ENCODE assay signal across 8 cellular contexts in the genomic region with DNA sequence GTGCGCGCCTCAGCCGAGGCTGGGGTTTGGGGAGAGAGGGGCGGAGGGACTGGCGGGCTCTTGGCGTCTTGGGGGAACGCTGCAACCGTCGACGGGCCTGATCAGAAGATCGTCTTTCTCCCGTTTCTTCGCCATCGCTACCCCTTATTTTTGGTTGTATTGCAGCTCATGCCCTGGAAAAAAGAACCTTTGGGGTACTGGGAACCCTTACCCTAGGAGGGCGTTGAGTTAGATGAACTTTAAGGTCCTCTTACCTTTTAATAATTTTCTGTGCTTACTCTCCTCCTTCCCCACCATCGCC. TPM values are rescaled to one million over a fixed set of nuclear protein-coding genes. Genes with fewer than 3 reads are reported as not detected.
A peak's percentile ranks its signal among the peaks of the same experiment; 100 is the strongest.
DNase-seq lines count a peak whose midpoint lies in the region; ATAC-seq and TF ChIP-seq lines count a peak whose summit lies in the region.

No MANE protein-coding gene starts in this region.

- peak overlapping the region; percentile 100 for H3K27ac Mint-ChIP-seq in activated naive CD8-positive, alpha-beta T cell treated with anti-CD3 and anti-CD28 coated beads, Interleukin-2, amount 10 ng/mL, durations not matched to agents 7 days and 5 days

- H3K4me1 ChIP-seq in upper lobe of left lung = peaks cover 27 to 38% (median 34%) of the 10 kb centered on the region in 4 donors

- H3K36me3 ChIP-seq in upper lobe of left lung = peaks cover 0 to 7% (median 0%) of the 10 kb centered on the region in 4 donors

- peak overlapping the region; percentile 85 for H3K4me3 ChIP-seq in lower leg skin (ENCODE audit: low read depth, poor library complexity, severe bottlenecking)
- H3K4me3 ChIP-seq in upper lobe of left lung = peak overlapping the region; percentile 71 to 89 (median 82)

- H3K27me3 Mint-ChIP-seq in activated naive CD8-positive, alpha-beta T cell treated with anti-CD3 and anti-CD28 coated beads, Interleukin-2, amount 10 ng/mL, durations not matched to agents 7 days and 5 days = no peaks in the 10 kb centered on the region

- peak; percentile 84 for DNase-seq in activated naive CD8-positive, alpha-beta T cell treated with anti-CD3 and anti-CD28 coated beads, Interleukin-2, amount 10 ng/mL, durations not matched to agents 7 days and 5 days
- DNase-seq in lower leg skin (ENCODE audit: low spot score in 2 of 2) (no peak), upper lobe of left lung (peak in 1 of 2 donors; percentile 93), NCI-H345 (lab: John Stamatoyannopoulos, UW) (no peak), G401 (ENCODE audit: low spot score) (no peak)
- no peak for DNase-seq in stimulated activated CD4-positive, alpha-beta T cell treated with anti-CD3 and anti-CD28 coated beads, Interleukin-4, amount 100 ng/mL, for 24 hours

- TF ChIP-seq POLR2A in lower leg skin (IDR thresholded peaks at IDR 0.05) = no peak
- TF ChIP-seq POLR2A in upper lobe of left lung (IDR thresholded peaks at IDR 0.05) = no peak

- H3K4me3 Mint-ChIP-seq in activated naive CD8-positive, alpha-beta T cell treated with anti-CD3 and anti-CD28 coated beads, Interleukin-2, amount 10 ng/mL, durations not matched to agents 7 days and 5 days = peak overlapping the region; percentile 100

- H3K9me3 Mint-ChIP-seq in activated naive CD8-positive, alpha-beta T cell treated with anti-CD3 and anti-CD28 coated beads, Interleukin-2, amount 10 ng/mL, durations not matched to agents 7 days and 5 days = no peaks in the 10 kb centered on the region

- H3K27ac ChIP-seq in upper lobe of left lung = peak overlapping the region; percentile 98 to 99 (median 98)

- TF ChIP-seq EP300 in upper lobe of left lung (IDR thresholded peaks at IDR 0.05) = no peak

- POLR2A ChIA-PET in activated naive CD8-positive, alpha-beta T cell treated with anti-CD3 and anti-CD28 coated beads, Interleukin-2, amount 10 ng/mL, durations not matched to agents 7 days and 5 days (lab: Charles Lee) = interaction anchor here (0.7 to 3.4 kb wide), 23 partner anchors 10 to 989 kb away, joined by 3 to 105 read pairs (median 4); partner anchors contain the start of genes HSPA9, MATR3, MZB1 and SIL1

- ATAC-seq in GM19043 (IDR thresholded peaks at IDR 0.05; ENCODE audit: low read depth, unreplicated experiment) (peak; percentile 31), HG03135 (IDR thresholded peaks at IDR 0.05; ENCODE audit: unreplicated experiment) (peak; percentile 47), upper lobe of left lung (ENCODE audit: low FRiP score in 2 of 2) (no peak)
- ATAC-seq in activated naive CD8-positive, alpha-beta T cell treated with anti-CD3 and anti-CD28 coated beads, Interleukin-2, amount 10 ng/mL, durations not matched to agents 7 days and 5 days (ENCODE audit: low read depth) = no peak

- WGBS in lower leg skin, 2 donors = 1% methylated on average over 16 of the region's 16 CpGs
- 1% methylated on average over 12 to 16 of the region's 16 CpGs for WGBS in upper lobe of left lung, 2 donors

- TF ChIP-seq CTCF in lower leg skin (IDR thresholded peaks at IDR 0.05) (no peak), upper lobe of left lung (IDR thresholded peaks at IDR 0.05) (no peak)

- H3K4me1 Mint-ChIP-seq in activated naive CD8-positive, alpha-beta T cell treated with anti-CD3 and anti-CD28 coated beads, Interleukin-2, amount 10 ng/mL, durations not matched to agents 7 days and 5 days = peaks cover 29% of the 10 kb centered on the region

- no peaks in the 10 kb centered on the region for H3K27me3 ChIP-seq in upper lobe of left lung

- intact Hi-C loops in lower leg skin (cut with DNase I; ENCODE audit: low total_unique reads) = no loop called here

- peaks cover 16% of the 10 kb centered on the region for H3K36me3 Mint-ChIP-seq in activated naive CD8-positive, alpha-beta T cell treated with anti-CD3 and anti-CD28 coated beads, Interleukin-2, amount 10 ng/mL, durations not matched to agents 7 days and 5 days

- in situ Hi-C loops in G401 (cut with HindIII; ENCODE audit: low sequenced_read_pairs) = no loop called here

- H3K9me3 ChIP-seq in upper lobe of left lung = no peaks in the 10 kb centered on the region

RNA-seq across cellular contexts. Expression of gene PAIP2, which starts 0.7 kb away (rescaled TPM):
- total RNA-seq in activated naive CD8-positive, alpha-beta T cell treated with anti-CD3 and anti-CD28 coated beads, Interleukin-2, amount 10 ng/mL, durations not matched to agents 7 days and 5 days = 100 to 1,000 TPM; 108 to 118 TPM
- total RNA-seq in lower leg skin (10 to 100 TPM; 47.4 to 81.5 (median 64.7) TPM), upper lobe of left lung (100 to 1,000 TPM in 1 of 6 donors, 10 to 100 TPM in 5; 36.7 to 103 (median 67.8) TPM)
- total RNA-seq in G401 (2014; rRNA removed; shearing (Covaris generic)) = 70.2 and 79.6 TPM in 2 replicates

RNA-seq across cellular contexts. Expression of gene SLC23A1, which starts 40.7 kb away (rescaled TPM):
- total RNA-seq in activated naive CD8-positive, alpha-beta T cell treated with anti-CD3 and anti-CD28 coated beads, Interleukin-2, amount 10 ng/mL, durations not matched to agents 7 days and 5 days = 1 to 10 TPM; 1.3 to 1.8 TPM
- total RNA-seq in lower leg skin = 1 to 10 TPM; 1.5 to 4.1 (median 2.6) TPM
- 10 to 100 TPM in 1 of 6 donors, 1 to 10 TPM in 4, not detected in 1; 1.1 to 20.1 (median 1.8) TPM for total RNA-seq in upper lobe of left lung
- not detected in 2 replicates for total RNA-seq in G401 (2014; rRNA removed; shearing (Covaris generic))

RNA-seq across cellular contexts. Expression of gene MZB1, which starts 47.3 kb away (rescaled TPM):
- 10 to 100 TPM; 21.8 to 22.6 TPM for total RNA-seq in activated naive CD8-positive, alpha-beta T cell treated with anti-CD3 and anti-CD28 coated beads, Interleukin-2, amount 10 ng/mL, durations not matched to agents 7 days and 5 days
- not detected for total RNA-seq in lower leg skin
- 10 to 100 TPM in 4 of 6 donors, 1 to 10 TPM in 2; 1.5 to 30.7 (median 15.5) TPM for total RNA-seq in upper lobe of left lung
- total RNA-seq in G401 (2014; rRNA removed; shearing (Covaris generic)) = not detected in 2 replicates

RNA-seq across cellular contexts. Expression of gene MATR3, which starts 48.8 kb away (rescaled TPM):
- 100 to 1,000 TPM; 174 to 183 TPM for total RNA-seq in activated naive CD8-positive, alpha-beta T cell treated with anti-CD3 and anti-CD28 coated beads, Interleukin-2, amount 10 ng/mL, durations not matched to agents 7 days and 5 days
- total RNA-seq in lower leg skin (100 to 1,000 TPM; 108 to 135 (median 122) TPM), upper lobe of left lung (100 to 1,000 TPM; 125 to 264 (median 158) TPM)
- 251 and 346 TPM in 2 replicates for total RNA-seq in G401 (2014; rRNA removed; shearing (Covaris generic))

RNA-seq across cellular contexts. Expression of gene PROB1, which starts 52.5 kb away (rescaled TPM):
- total RNA-seq in activated naive CD8-positive, alpha-beta T cell treated with anti-CD3 and anti-CD28 coated beads, Interleukin-2, amount 10 ng/mL, durations not matched to agents 7 days and 5 days = 1 to 10 TPM; 4.1 to 4.3 TPM
- under 1 TPM; 0.25 to 0.47 (median 0.33) TPM for total RNA-seq in lower leg skin
- total RNA-seq in upper lobe of left lung = 1 to 10 TPM in 2 of 6 donors, under 1 TPM in 4; 0.33 to 2.1 (median 0.95) TPM
- 0.55 and 0.78 TPM in 2 replicates for total RNA-seq in G401 (2014; rRNA removed; shearing (Covaris generic))

Comparison
In these comparisons a context has a peak if more than half of its experiments do, and no peak if none do; other contexts are left out.
1. ATAC-seq: peak in GM19043 (single experiment) and HG03135 (single experiment); none in activated naive CD8-positive, alpha-beta T cell treated with anti-CD3 and anti-CD28 coated beads, Interleukin-2, amount 10 ng/mL, durations not matched to agents 7 days and 5 days (single experiment) and upper lobe of left lung (0 of 2).